1 cellular context compared by ENCODE assay signal in genomic region chr18:41756141-41756540, GRCh38.
TF ChIP-seq lines count a peak whose summit lies in the region.

No MANE protein-coding gene starts in this region.

TF ChIP-seq in GM23338, 12 proteins besides CTCF, POLR2A, EP300 and RAD21 (continued from another document):
- TF ChIP-seq REST (IDR thresholded peaks at IDR 0.05; ENCODE audit: unreplicated experiment) = no peak
- TF ChIP-seq ZNF114 (CRISPR knock-in tag; IDR thresholded peaks at IDR 0.05) = no peak
- TF ChIP-seq EZH2phosphoT487 (IDR thresholded peaks at IDR 0.05; ENCODE audit: unreplicated experiment) = no peak
- TF ChIP-seq JUNB (IDR thresholded peaks at IDR 0.05; ENCODE audit: unreplicated experiment) = no peak
